In genomic region chr19:5894704-5895349, GRCh38 we compare ENCODE assay signal across 31 cellular contexts. TPM values are rescaled to one million over a fixed set of nuclear protein-coding genes. Genes with fewer than 3 reads are reported as not detected.
DNase-seq lines count a peak whose midpoint lies in the region; ATAC-seq and TF ChIP-seq lines count a peak whose summit lies in the region.
"Had no signal": no experiment of that assay in that cellular context is flagged by ENCODE, and none has a peak within 500 bp of the region (broad histone marks: within the 10 kb centered on the region; RNA-seq: fewer than 3 reads in every experiment).

No MANE protein-coding gene starts in this region.

- H3K36me3 ChIP-seq in thoracic aorta (peaks cover 20% of the 10 kb centered on the region), colonic mucosa (no peaks in the 10 kb centered on the region)
- H3K36me3 ChIP-seq: uterus had no signal

- intact Hi-C loops in Right ventricle myocardium inferior (cut with DNase I), result loop anchor here (2.0 kb wide), 1 partner anchor 66 kb away; no protein-coding TSS in a partner anchor
- intact Hi-C loops in Right ventricle myocardium superior (cut with DNase I), result loop anchor here (5.0 kb wide), 1 partner anchor 93 kb away; no protein-coding TSS in a partner anchor
- intact Hi-C loops in left cardiac atrium (cut with DNase I), result loop anchor here (2.0 to 5.0 kb wide), 3 partner anchors 68 to 93 kb away; partner anchors contain the start of gene NRTN (in 1 of the 2)
- intact Hi-C loops in colonic mucosa (cut with DNase I), result loop anchor here (5.0 kb wide), 1 partner anchor 73 kb away; no protein-coding TSS in a partner anchor

- H3K9ac ChIP-seq in colonic mucosa (ENCODE audit: low read depth in 2 of 2, low read length in 2 of 2), result no peak overlapping the region

- H3K9me3 ChIP-seq in thoracic aorta, result no peaks in the 10 kb centered on the region
- H3K9me3 ChIP-seq in colonic mucosa, result no peaks in the 10 kb centered on the region
- H3K9me3 ChIP-seq: gastroesophageal sphincter, pancreas, thyroid gland, uterus had no signal

- H3K27me3 ChIP-seq in thoracic aorta (replicated peaks; ENCODE audit: insufficient read depth) (no peaks in the 10 kb centered on the region), colonic mucosa (peaks cover 5% of the 10 kb centered on the region)
- H3K27me3 ChIP-seq: pancreas, thyroid gland, uterus had no signal

- ATAC-seq in Right ventricle myocardium inferior (peak; percentile 4), Right ventricle myocardium superior (ENCODE audit: poor library complexity) (no peak), left cardiac atrium (peak; percentile 1 to 24), thoracic aorta (ENCODE audit: insufficient number of reproducible peaks, low FRiP score, low read depth) (no peak)
- ATAC-seq: activated T-helper 17 cell treated with anti-CD3 and anti-CD28 coated beads, Interleukin-2, amount 50 U/mL, for 72 hours; gastroesophageal sphincter; Panc1; pancreas had no signal

- TF ChIP-seq CTCF in thoracic aorta (IDR thresholded peaks at IDR 0.05) (no peak), colonic mucosa (IDR thresholded peaks at IDR 0.05) (no peak)

- H3K4me3 ChIP-seq in thoracic aorta (peak overlapping the region; percentile 10), colonic mucosa (no peak overlapping the region)
- H3K4me3 ChIP-seq: gastroesophageal sphincter, pancreas, thyroid gland, uterus had no signal

- peak overlapping the region in 1 of 2 donors; percentile 40 for H3K27ac ChIP-seq in thoracic aorta
- no peak overlapping the region for H3K27ac ChIP-seq in colonic mucosa
- H3K27ac ChIP-seq: pancreas, uterus, VCaP had no signal

- DNase-seq in Right ventricle myocardium inferior (ENCODE audit: missing footprints) (no peak), Right ventricle myocardium superior (no peak), left cardiac atrium (no peak), thoracic aorta (ENCODE audit: low spot score) (no peak), colonic mucosa (no peak), islet precursor cell (no peak)
- DNase-seq: activated CD4-positive, alpha-beta T cell treated with anti-CD3 and anti-CD28 coated beads for 4 hours; activated naive CD4-positive, alpha-beta T cell treated with anti-CD3 and anti-CD28 coated beads, Interleukin-2, amount 10 ng/mL, durations not matched to agents 7 days and 5 days; Calu3; CD4-positive, CD25-positive, alpha-beta regulatory T cell; hippocampal formation; KBM-7; NCI-H1092 treated with DMSO at 0.1 percent for 48 hours; NCI-H1694 treated with DMSO at 0.1 percent for 48 hours; NCI-H446; NCI-H774; retina; stimulated activated CD4-positive, alpha-beta T cell treated with anti-CD3 and anti-CD28 coated beads, Interleukin-2, amount 100 ng/mL, for 24 hours; T1000; uterus had no signal

- H3K4me1 ChIP-seq in thoracic aorta (ENCODE audit: control insufficient read depth in 1 of 2, low read depth in 2 of 2) (peaks cover 14 to 35% of the 10 kb centered on the region in 2 donors), colonic mucosa (no peaks in the 10 kb centered on the region)
- H3K4me1 ChIP-seq: pancreas had no signal

RNA-seq across cellular contexts. Expression of gene NDUFA11, which starts 8.8 kb away (rescaled TPM):
- total RNA-seq in Right ventricle myocardium inferior (571 TPM), Right ventricle myocardium superior (606 TPM), left cardiac atrium (100 to 1,000 TPM; 503 to 537 TPM), thoracic aorta (100 to 1,000 TPM in 1 of 2 donors, 10 to 100 TPM in 1; 83.2 to 177 TPM), colonic mucosa (100 to 1,000 TPM; 188 to 228 TPM)

RNA-seq across cellular contexts. Expression of gene VMAC, which starts 9.8 kb away (rescaled TPM):
- total RNA-seq in Right ventricle myocardium inferior (1.6 TPM), Right ventricle myocardium superior (2.1 TPM), left cardiac atrium (1 to 10 TPM; 1.9 to 3.3 TPM), thoracic aorta (10 to 100 TPM; 13.3 to 13.6 TPM), colonic mucosa (1 to 10 TPM; 4.0 to 4.7 TPM)

RNA-seq across cellular contexts. Expression of gene CAPS, which starts 19.2 kb away (rescaled TPM):
- total RNA-seq in Right ventricle myocardium inferior, result 3.8 TPM
- total RNA-seq in Right ventricle myocardium superior, result 3.4 TPM
- total RNA-seq in left cardiac atrium, result 1 to 10 TPM; 6.6 to 6.9 TPM
- 10 to 100 TPM in 1 of 2 donors, 1 to 10 TPM in 1; 8.5 to 48.7 TPM for total RNA-seq in thoracic aorta
- 10 to 100 TPM in 1 of 2 donors, 1 to 10 TPM in 1; 9.3 to 15.0 TPM for total RNA-seq in colonic mucosa

RNA-seq across cellular contexts. Expression of gene FUT5, which starts 24.5 kb away (rescaled TPM):
- total RNA-seq in Right ventricle myocardium inferior (not detected), Right ventricle myocardium superior (not detected), left cardiac atrium (not detected), thoracic aorta (not detected), colonic mucosa (under 1 TPM in 1 of 2 donors, not detected in 1; 0.24 TPM)
- total RNA-seq: Calu3, chondrocyte, fibroblast of lung, gastroesophageal sphincter, H1, HT1080, MCF 10A, pancreas, thyroid gland, uterus had no signal

RNA-seq across cellular contexts. Expression of gene FUT3, which starts 43.6 kb away (rescaled TPM):
- not detected for total RNA-seq in Right ventricle myocardium inferior
- total RNA-seq in Right ventricle myocardium superior, result not detected
- not detected for total RNA-seq in left cardiac atrium
- not detected for total RNA-seq in thoracic aorta
- 100 to 1,000 TPM; 260 to 272 TPM for total RNA-seq in colonic mucosa
- total RNA-seq: CD4-positive, CD25-positive, alpha-beta regulatory T cell; chondrocyte; fibroblast of lung; HT1080 had no signal

Comparison
In these comparisons a context has a peak if more than half of its experiments do, and no peak if none do; other contexts are left out.
1. ATAC-seq: peak in Right ventricle myocardium inferior (single experiment) and left cardiac atrium (2 of 2); none in Right ventricle myocardium superior (single experiment) and thoracic aorta (single experiment).